In the genomic region with DNA sequence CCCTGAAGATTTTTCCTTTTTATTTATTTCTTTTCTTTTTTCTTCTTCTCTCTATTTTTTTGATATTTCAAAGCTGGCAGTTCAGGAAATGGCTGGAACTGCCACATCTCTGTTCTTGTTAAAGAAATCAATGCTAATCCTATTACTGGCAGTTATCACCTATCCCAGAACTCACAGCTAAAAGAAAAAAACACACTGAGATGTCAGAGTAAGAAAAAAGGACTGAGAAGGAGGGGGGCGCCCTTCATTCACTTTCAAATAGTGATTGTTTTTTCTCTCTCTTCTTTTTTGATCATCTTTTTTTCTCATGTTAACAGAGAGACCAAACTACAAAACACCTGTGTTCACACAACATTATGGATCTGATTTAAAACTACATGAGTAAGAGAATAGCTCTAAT, we compare ENCODE assay signal across 2 cellular contexts.
TF ChIP-seq lines count a peak whose summit lies in the region.

No MANE protein-coding gene starts in this region.

TF ChIP-seq in GM23338, 12 proteins besides CTCF, POLR2A, EP300 and RAD21 (continues in another document):
- no peak for TF ChIP-seq STAT1 (IDR thresholded peaks at IDR 0.05; ENCODE audit: unreplicated experiment)
- TF ChIP-seq, protein P1, sequence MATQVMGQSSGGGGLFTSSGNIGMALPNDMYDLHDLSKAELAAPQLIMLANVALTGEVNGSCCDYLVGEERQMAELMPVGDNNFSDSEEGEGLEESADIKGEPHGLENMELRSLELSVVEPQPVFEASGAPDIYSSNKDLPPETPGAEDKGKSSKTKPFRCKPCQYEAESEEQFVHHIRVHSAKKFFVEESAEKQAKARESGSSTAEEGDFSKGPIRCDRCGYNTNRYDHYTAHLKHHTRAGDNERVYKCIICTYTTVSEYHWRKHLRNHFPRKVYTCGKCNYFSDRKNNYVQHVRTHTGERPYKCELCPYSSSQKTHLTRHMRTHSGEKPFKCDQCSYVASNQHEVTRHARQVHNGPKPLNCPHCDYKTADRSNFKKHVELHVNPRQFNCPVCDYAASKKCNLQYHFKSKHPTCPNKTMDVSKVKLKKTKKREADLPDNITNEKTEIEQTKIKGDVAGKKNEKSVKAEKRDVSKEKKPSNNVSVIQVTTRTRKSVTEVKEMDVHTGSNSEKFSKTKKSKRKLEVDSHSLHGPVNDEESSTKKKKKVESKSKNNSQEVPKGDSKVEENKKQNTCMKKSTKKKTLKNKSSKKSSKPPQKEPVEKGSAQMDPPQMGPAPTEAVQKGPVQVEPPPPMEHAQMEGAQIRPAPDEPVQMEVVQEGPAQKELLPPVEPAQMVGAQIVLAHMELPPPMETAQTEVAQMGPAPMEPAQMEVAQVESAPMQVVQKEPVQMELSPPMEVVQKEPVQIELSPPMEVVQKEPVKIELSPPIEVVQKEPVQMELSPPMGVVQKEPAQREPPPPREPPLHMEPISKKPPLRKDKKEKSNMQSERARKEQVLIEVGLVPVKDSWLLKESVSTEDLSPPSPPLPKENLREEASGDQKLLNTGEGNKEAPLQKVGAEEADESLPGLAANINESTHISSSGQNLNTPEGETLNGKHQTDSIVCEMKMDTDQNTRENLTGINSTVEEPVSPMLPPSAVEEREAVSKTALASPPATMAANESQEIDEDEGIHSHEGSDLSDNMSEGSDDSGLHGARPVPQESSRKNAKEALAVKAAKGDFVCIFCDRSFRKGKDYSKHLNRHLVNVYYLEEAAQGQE (IDR thresholded peaks at IDR 0.05; ENCODE audit: unreplicated experiment) = no peak
- TF ChIP-seq ZNF114 (CRISPR knock-in tag; IDR thresholded peaks at IDR 0.05) = no peak
- TF ChIP-seq, protein P2, sequence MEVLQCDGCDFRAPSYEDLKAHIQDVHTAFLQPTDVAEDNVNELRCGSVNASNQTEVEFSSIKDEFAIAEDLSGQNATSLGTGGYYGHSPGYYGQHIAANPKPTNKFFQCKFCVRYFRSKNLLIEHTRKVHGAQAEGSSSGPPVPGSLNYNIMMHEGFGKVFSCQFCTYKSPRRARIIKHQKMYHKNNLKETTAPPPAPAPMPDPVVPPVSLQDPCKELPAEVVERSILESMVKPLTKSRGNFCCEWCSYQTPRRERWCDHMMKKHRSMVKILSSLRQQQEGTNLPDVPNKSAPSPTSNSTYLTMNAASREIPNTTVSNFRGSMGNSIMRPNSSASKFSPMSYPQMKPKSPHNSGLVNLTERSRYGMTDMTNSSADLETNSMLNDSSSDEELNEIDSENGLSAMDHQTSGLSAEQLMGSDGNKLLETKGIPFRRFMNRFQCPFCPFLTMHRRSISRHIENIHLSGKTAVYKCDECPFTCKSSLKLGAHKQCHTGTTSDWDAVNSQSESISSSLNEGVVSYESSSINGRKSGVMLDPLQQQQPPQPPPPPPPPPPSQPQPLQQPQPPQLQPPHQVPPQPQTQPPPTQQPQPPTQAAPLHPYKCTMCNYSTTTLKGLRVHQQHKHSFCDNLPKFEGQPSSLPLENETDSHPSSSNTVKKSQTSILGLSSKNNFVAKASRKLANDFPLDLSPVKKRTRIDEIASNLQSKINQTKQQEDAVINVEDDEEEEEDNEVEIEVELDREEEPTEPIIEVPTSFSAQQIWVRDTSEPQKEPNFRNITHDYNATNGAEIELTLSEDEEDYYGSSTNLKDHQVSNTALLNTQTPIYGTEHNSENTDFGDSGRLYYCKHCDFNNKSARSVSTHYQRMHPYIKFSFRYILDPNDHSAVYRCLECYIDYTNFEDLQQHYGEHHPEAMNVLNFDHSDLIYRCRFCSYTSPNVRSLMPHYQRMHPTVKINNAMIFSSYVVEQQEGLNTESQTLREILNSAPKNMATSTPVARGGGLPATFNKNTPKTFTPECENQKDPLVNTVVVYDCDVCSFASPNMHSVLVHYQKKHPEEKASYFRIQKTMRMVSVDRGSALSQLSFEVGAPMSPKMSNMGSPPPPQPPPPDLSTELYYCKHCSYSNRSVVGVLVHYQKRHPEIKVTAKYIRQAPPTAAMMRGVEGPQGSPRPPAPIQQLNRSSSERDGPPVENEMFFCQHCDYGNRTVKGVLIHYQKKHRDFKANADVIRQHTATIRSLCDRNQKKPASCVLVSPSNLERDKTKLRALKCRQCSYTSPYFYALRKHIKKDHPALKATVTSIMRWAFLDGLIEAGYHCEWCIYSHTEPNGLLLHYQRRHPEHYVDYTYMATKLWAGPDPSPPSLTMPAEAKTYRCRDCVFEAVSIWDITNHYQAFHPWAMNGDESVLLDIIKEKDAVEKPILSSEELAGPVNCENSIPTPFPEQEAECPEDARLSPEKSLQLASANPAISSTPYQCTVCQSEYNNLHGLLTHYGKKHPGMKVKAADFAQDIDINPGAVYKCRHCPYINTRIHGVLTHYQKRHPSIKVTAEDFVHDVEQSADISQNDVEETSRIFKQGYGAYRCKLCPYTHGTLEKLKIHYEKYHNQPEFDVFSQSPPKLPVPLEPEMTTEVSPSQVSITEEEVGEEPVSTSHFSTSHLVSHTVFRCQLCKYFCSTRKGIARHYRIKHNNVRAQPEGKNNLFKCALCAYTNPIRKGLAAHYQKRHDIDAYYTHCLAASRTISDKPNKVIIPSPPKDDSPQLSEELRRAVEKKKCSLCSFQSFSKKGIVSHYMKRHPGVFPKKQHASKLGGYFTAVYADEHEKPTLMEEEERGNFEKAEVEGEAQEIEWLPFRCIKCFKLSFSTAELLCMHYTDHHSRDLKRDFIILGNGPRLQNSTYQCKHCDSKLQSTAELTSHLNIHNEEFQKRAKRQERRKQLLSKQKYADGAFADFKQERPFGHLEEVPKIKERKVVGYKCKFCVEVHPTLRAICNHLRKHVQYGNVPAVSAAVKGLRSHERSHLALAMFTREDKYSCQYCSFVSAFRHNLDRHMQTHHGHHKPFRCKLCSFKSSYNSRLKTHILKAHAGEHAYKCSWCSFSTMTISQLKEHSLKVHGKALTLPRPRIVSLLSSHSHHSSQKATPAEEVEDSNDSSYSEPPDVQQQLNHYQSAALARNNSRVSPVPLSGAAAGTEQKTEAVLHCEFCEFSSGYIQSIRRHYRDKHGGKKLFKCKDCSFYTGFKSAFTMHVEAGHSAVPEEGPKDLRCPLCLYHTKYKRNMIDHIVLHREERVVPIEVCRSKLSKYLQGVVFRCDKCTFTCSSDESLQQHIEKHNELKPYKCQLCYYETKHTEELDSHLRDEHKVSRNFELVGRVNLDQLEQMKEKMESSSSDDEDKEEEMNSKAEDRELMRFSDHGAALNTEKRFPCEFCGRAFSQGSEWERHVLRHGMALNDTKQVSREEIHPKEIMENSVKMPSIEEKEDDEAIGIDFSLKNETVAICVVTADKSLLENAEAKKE (CRISPR knock-in tag; IDR thresholded peaks at IDR 0.05) = no peak
- no peak for TF ChIP-seq EZH2phosphoT487 (IDR thresholded peaks at IDR 0.05; ENCODE audit: unreplicated experiment)
- no peak for TF ChIP-seq EZH2 (IDR thresholded peaks at IDR 0.05; ENCODE audit: low read depth, unreplicated experiment)
- no peak for TF ChIP-seq JUNB (IDR thresholded peaks at IDR 0.05; ENCODE audit: unreplicated experiment)
- TF ChIP-seq CREB1 (CRISPR knock-in tag; IDR thresholded peaks at IDR 0.05; ENCODE audit: low read depth) = no peak
- TF ChIP-seq, protein P3, sequence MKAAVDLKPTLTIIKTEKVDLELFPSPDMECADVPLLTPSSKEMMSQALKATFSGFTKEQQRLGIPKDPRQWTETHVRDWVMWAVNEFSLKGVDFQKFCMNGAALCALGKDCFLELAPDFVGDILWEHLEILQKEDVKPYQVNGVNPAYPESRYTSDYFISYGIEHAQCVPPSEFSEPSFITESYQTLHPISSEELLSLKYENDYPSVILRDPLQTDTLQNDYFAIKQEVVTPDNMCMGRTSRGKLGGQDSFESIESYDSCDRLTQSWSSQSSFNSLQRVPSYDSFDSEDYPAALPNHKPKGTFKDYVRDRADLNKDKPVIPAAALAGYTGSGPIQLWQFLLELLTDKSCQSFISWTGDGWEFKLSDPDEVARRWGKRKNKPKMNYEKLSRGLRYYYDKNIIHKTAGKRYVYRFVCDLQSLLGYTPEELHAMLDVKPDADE (IDR thresholded peaks at IDR 0.05) = no peak
- no peak for TF ChIP-seq ZNF331 (CRISPR knock-in tag; IDR thresholded peaks at IDR 0.05; ENCODE audit: low read depth)

TF ChIP-seq in H1, 55 proteins besides CTCF, POLR2A, EP300 and RAD21:
- TF ChIP-seq PHF8 (conservative IDR thresholded peaks at IDR 0.05; ENCODE audit: low read depth, low read length) (no peak), SRF (IDR thresholded peaks at IDR 0.05; ENCODE audit: low read depth, low read length) (no peak), CHD1 (IDR thresholded peaks at IDR 0.05; ENCODE audit: low read depth, low read length) (no peak), RBBP5 (IDR thresholded peaks at IDR 0.05; ENCODE audit: borderline replicate concordance, low read depth, low read length) (no peak), SIRT6 (IDR thresholded peaks at IDR 0.05; ENCODE audit: low read length) (no peak), EZH2 (IDR thresholded peaks at IDR 0.05; ENCODE audit: low read depth, low read length, severe bottlenecking) (no peak), HDAC6 (IDR thresholded peaks at IDR 0.05; ENCODE audit: low read depth, low read length) (no peak), SP4 (IDR thresholded peaks at IDR 0.05; ENCODE audit: low read length) (no peak), TEAD4 (IDR thresholded peaks at IDR 0.05; ENCODE audit: low read depth, low read length) (no peak), ZNF274 (IDR thresholded peaks at IDR 0.05; ENCODE audit: borderline replicate concordance, extremely low read depth, low read length) (no peak), RNF2 (IDR thresholded peaks at IDR 0.05; ENCODE audit: borderline replicate concordance, low read depth, low read length, missing control alignments, poor library complexity, severe bottlenecking) (no peak), SAP30 (IDR thresholded peaks at IDR 0.05; ENCODE audit: insufficient read depth, insufficient replicate concordance, low read length) (no peak), MAFK (IDR thresholded peaks at IDR 0.05; ENCODE audit: low read depth, low read length) (no peak), JUND (IDR thresholded peaks at IDR 0.05; ENCODE audit: low read length) (no peak), ASH2L (IDR thresholded peaks at IDR 0.05; ENCODE audit: low read length) (no peak)
TF ChIP-seq in H1: peak in this region for 0.
